ENCODE assay signal across 8 cellular contexts in the genomic region with DNA sequence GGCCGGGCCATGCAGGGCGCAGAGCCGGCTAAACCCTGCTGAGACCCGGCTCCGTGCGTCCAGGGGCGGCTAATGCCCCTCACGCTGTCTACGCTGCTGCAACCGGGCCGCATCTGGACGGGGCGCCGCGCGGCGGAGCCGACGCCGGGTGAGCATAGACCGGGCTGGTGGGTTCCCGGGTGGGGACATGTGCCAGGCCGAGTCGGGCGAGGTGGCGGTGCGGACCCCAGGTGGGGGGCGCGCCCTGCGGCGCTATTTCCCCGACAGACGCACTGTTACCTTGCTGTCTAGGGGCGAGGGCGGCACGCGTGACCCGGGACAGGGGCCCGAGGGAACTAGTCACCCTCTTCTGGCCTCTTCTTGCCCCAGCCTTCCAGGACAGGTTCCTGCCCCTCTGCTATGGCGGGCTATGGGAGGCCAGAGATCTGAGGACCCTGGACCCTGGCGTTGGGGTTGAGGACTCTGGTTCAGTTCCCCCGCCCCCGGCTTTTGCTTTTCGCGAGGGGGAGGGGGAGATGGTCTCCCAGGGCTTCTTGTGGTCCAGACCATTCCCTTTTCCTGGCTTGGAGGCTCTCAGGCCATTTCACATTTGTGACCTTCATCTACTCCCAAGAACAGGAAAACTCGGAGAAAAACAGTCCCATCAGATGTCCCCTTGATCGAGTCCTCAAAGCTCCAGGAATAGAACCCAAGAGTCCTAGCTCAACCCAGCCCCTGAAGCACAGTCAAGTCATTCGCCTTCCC. TPM values are rescaled to one million over a fixed set of nuclear protein-coding genes. Genes with fewer than 3 reads are reported as not detected.
DNase-seq lines count a peak whose midpoint lies in the region; ATAC-seq, FAIRE-seq and TF ChIP-seq lines count a peak whose summit lies in the region.

No MANE protein-coding gene starts in this region.

- H3K9me1 ChIP-seq in keratinocyte (ENCODE audit: control insufficient read depth, extremely low read depth, insufficient read depth, low read length), result no peaks in the 10 kb centered on the region

- H3K4me2 ChIP-seq in A549 (peak overlapping the region; percentile 99), keratinocyte (ENCODE audit: control insufficient read depth, extremely low read depth, insufficient read depth, low read depth, low read length) (peak overlapping the region; percentile 75)

- peak overlapping the region; percentile 92 for H3K4me3 Mint-ChIP-seq in activated naive CD8-positive, alpha-beta T cell treated with anti-CD3 and anti-CD28 coated beads, Interleukin-2, amount 50 U/mL, for 24 hours

- no peaks in the 10 kb centered on the region for H3K9me3 Mint-ChIP-seq in activated naive CD8-positive, alpha-beta T cell treated with anti-CD3 and anti-CD28 coated beads, Interleukin-2, amount 50 U/mL, for 24 hours

- no peak for TF ChIP-seq POLR2A in A549 (IDR thresholded peaks at IDR 0.05; ENCODE audit: low read length)

- DNase-seq in A549 (ENCODE audit: low read depth in 1 of 2, low spot score in 1 of 2), result peak in 1 of 2 experiments; percentile 20
- peak; percentile 26 for DNase-seq in HT-29 (ENCODE audit: low spot score)
- no peak for DNase-seq in activated naive CD8-positive, alpha-beta T cell treated with anti-CD3 and anti-CD28 coated beads, Interleukin-2, amount 50 U/mL, for 24 hours
- DNase-seq in keratinocyte (ENCODE audit: low read depth, low spot score), result no peak
- no peak for DNase-seq in stimulated activated naive CD8-positive, alpha-beta T cell treated with anti-CD3 and anti-CD28 coated beads, Interleukin-15, Interleukin-2, amounts not matched to agents 100 U/mL and 50 U/mL, for 24 hours
- no peak for DNase-seq in NOMO-1 treated with DMSO at 0.1 percent for 48 hours (lab: John Stamatoyannopoulos, UW; ENCODE audit: unreplicated experiment)
- DNase-seq in NCI-H2029 (lab: John Stamatoyannopoulos, UW), result no peak

- FAIRE-seq in A549 (lab: Jason Lieb, UNC) (no peak), keratinocyte (lab: Jason Lieb, UNC) (no peak)

- H3K9ac ChIP-seq in keratinocyte (ENCODE audit: control insufficient read depth, extremely low read depth, insufficient read depth, low read length), result peak overlapping the region; percentile 78

- no peak for TF ChIP-seq CTCF in A549 (IDR thresholded peaks at IDR 0.05)
- TF ChIP-seq CTCF in keratinocyte (optimal IDR thresholded peaks at IDR 0.05 in 1 of 3, IDR thresholded peaks at IDR 0.05 in 1 of 3, conservative IDR thresholded peaks at IDR 0.05 in 1 of 3; ENCODE audit: extremely low read depth in 1 of 3, insufficient read depth in 2 of 3, low read length in 3 of 3), result no peak

- H3K4me1 Mint-ChIP-seq in activated naive CD8-positive, alpha-beta T cell treated with anti-CD3 and anti-CD28 coated beads, Interleukin-2, amount 50 U/mL, for 24 hours, result peaks cover 12% of the 10 kb centered on the region

- H3K27me3 ChIP-seq in keratinocyte (ENCODE audit: control insufficient read depth, extremely low read depth, insufficient read depth, low read length), result no peaks in the 10 kb centered on the region

- dilution Hi-C loops in keratinocyte (cut with MboI; ENCODE audit: extremely low pct_ligation_motif_present, low sequenced_read_pairs), result no loop called here

- H3K27ac Mint-ChIP-seq in activated naive CD8-positive, alpha-beta T cell treated with anti-CD3 and anti-CD28 coated beads, Interleukin-2, amount 50 U/mL, for 24 hours, result peak overlapping the region; percentile 86

- ATAC-seq in A549 (peak; percentile 36 to 73), GM19023 (IDR thresholded peaks at IDR 0.05; ENCODE audit: unreplicated experiment) (peak; percentile 45)
- peak; percentile 45 for ATAC-seq in activated naive CD8-positive, alpha-beta T cell treated with anti-CD3 and anti-CD28 coated beads, Interleukin-2, amount 50 U/mL, for 24 hours
- peak; percentile 50 for ATAC-seq in stimulated activated naive CD8-positive, alpha-beta T cell treated with anti-CD3 and anti-CD28 coated beads, Interleukin-15, Interleukin-2, amounts not matched to agents 100 U/mL and 50 U/mL, for 24 hours

- TF ChIP-seq RAD21 in A549 (conservative IDR thresholded peaks at IDR 0.05 in 1 of 2, IDR thresholded peaks at IDR 0.05 in 1 of 2), result no peak

- peak overlapping the region; percentile 17 for H2AFZ ChIP-seq in keratinocyte (ENCODE audit: control insufficient read depth, low read length)

- 3% methylated on average over 16 of the region's 48 CpGs for WGBS in A549 (ENCODE audit: missing lambda C conversion rate)

- POLR2A ChIA-PET in A549 (lab: Yijun Ruan, JAX), result interaction anchor here (0.6 to 2.0 kb wide), 10 partner anchors 11 to 150 kb away, joined by 3 to 13 read pairs (median 4); a partner anchor contains a TSS

- H3K27me3 Mint-ChIP-seq in activated naive CD8-positive, alpha-beta T cell treated with anti-CD3 and anti-CD28 coated beads, Interleukin-2, amount 50 U/mL, for 24 hours, result no peaks in the 10 kb centered on the region

- peaks cover 7% of the 10 kb centered on the region for H3K79me2 ChIP-seq in keratinocyte (ENCODE audit: control insufficient read depth, insufficient read depth, low read length)

- H4K20me1 ChIP-seq in keratinocyte (ENCODE audit: control insufficient read depth, extremely low read depth, insufficient read depth, low read length), result peaks cover 2% of the 10 kb centered on the region

- H3K36me3 Mint-ChIP-seq in activated naive CD8-positive, alpha-beta T cell treated with anti-CD3 and anti-CD28 coated beads, Interleukin-2, amount 50 U/mL, for 24 hours (ENCODE audit: low read depth), result peaks cover 9% of the 10 kb centered on the region

- H3K9me3 ChIP-seq in A549 (no peaks in the 10 kb centered on the region), keratinocyte (ENCODE audit: control insufficient read depth, low read depth, low read length) (no peaks in the 10 kb centered on the region)

- H3K4me3 ChIP-seq in A549 (peak overlapping the region; percentile 90), keratinocyte (ENCODE audit: control insufficient read depth in 2 of 3, extremely low read depth in 1 of 3, insufficient read depth in 2 of 3, low read depth in 1 of 3, low read length in 3 of 3) (peak overlapping the region; percentile 85 to 95 (median 90))

- CTCF ChIA-PET in A549 (lab: Yijun Ruan, JAX), result interaction anchor here (0.6 to 7.2 kb wide), 29 partner anchors 8 to 152 kb away, joined by 3 to 206 read pairs (median 5); a partner anchor contains a TSS

- H3K27ac ChIP-seq in A549 (peak overlapping the region; percentile 89 to 92), keratinocyte (ENCODE audit: control insufficient read depth, insufficient read depth, low read length) (peak overlapping the region; percentile 11)

- H3K4me1 ChIP-seq in A549 (0 out of 3 replicates have a peak, but pooled peaks cover 4% of the 10 kb centered on the region), keratinocyte (ENCODE audit: control insufficient read depth, extremely low read depth, insufficient read depth, low read length) (no peaks in the 10 kb centered on the region)

- no peak for TF ChIP-seq EP300 in A549 (IDR thresholded peaks at IDR 0.05)

- H3K36me3 ChIP-seq in keratinocyte (ENCODE audit: control insufficient read depth in 2 of 2, extremely low read depth in 1 of 2, insufficient read depth in 2 of 2, low read length in 2 of 2), result peaks cover 22 to 25% of the 10 kb centered on the region in 2 experiments

RNA-seq across cellular contexts. Expression of a gene that starts 0.5 kb away (rescaled TPM):
- polyA plus RNA-seq in A549 (2011; rRNA removed), result 14.5 and 14.9 TPM in 2 replicates
- 26.6 and 34.7 TPM in 2 replicates for polyA plus RNA-seq in A549 (2012; cell fraction: cytosol; rRNA removed)
- 47.8 and 63.4 TPM in 2 replicates for polyA plus RNA-seq in A549 (2012; cell fraction: nucleus; rRNA removed)
- polyA plus RNA-seq in A549 (2017; fragmentation: RNase III; extraction: RNeasy Plus Mini Kit Qiagen cat#74134 plus additional on column Dnase treatment), result 26.1 to 27.0 TPM (median 26.4 TPM) in 3 replicates
- polyA minus RNA-seq in A549 (2011; rRNA and poly(A)+ RNA removed), result 33.1 and 34.8 TPM in 2 replicates
- total RNA-seq in HT-29 (2014; rRNA removed; shearing (Covaris generic)), result 34.9 and 38.2 TPM in 2 replicates
- 17.3 to 30.2 TPM (median 21.4 TPM) in 3 replicates for polyA plus RNA-seq in keratinocyte
- 13.3 TPM for polyA plus RNA-seq in keratinocyte (2011; ENCODE audit: low read depth)
- 13.4 and 25.3 TPM in 2 replicates for polyA plus RNA-seq in keratinocyte (2011; cell fraction: cytosol; rRNA removed)
- polyA plus RNA-seq in keratinocyte (2011; cell fraction: nucleus; rRNA removed), result 44.0 and 48.8 TPM in 2 replicates
- polyA plus RNA-seq in keratinocyte (2012; ENCODE audit: low replicate concordance), result 34.4 and 36.0 TPM in 2 replicates
- polyA minus RNA-seq in keratinocyte, result 31.8 to 73.8 TPM (median 32.6 TPM) in 3 replicates
- polyA minus RNA-seq in keratinocyte (2011; cell fraction: cytosol; rRNA and poly(A)+ RNA removed), result 48.5 TPM
- 54.5 and 59.6 TPM in 2 replicates for polyA minus RNA-seq in keratinocyte (2011; cell fraction: nucleus; rRNA and poly(A)+ RNA removed)

RNA-seq across cellular contexts. Expression of a gene that starts 18.2 kb away (rescaled TPM):
- polyA plus RNA-seq in A549 (2011; rRNA removed) (32.5 and 38.0 TPM in 2 replicates), A549 (2017; fragmentation: RNase III; extraction: RNeasy Plus Mini Kit Qiagen cat#74134 plus additional on column Dnase treatment) (41.3 to 42.8 TPM (median 42.4 TPM) in 3 replicates), keratinocyte (32.6 to 39.8 TPM (median 33.4 TPM) in 3 replicates)
- polyA plus RNA-seq in A549 (2012; cell fraction: cytosol; rRNA removed), result 67.0 and 71.6 TPM in 2 replicates
- polyA plus RNA-seq in A549 (2012; cell fraction: nucleus; rRNA removed), result 134 and 137 TPM in 2 replicates
- polyA minus RNA-seq in A549 (2011; rRNA and poly(A)+ RNA removed), result 29.5 and 34.7 TPM in 2 replicates
- 71.3 and 76.1 TPM in 2 replicates for total RNA-seq in HT-29 (2014; rRNA removed; shearing (Covaris generic))
- polyA plus RNA-seq in keratinocyte (2011; ENCODE audit: low read depth), result 9.3 TPM
- polyA plus RNA-seq in keratinocyte (2011; cell fraction: cytosol; rRNA removed), result 20.0 and 33.2 TPM in 2 replicates
- polyA plus RNA-seq in keratinocyte (2011; cell fraction: nucleus; rRNA removed), result 62.1 and 78.2 TPM in 2 replicates
- polyA plus RNA-seq in keratinocyte (2012; ENCODE audit: low replicate concordance), result 30.5 and 33.2 TPM in 2 replicates
- 24.2 to 32.6 TPM (median 31.0 TPM) in 3 replicates for polyA minus RNA-seq in keratinocyte
- 33.8 TPM for polyA minus RNA-seq in keratinocyte (2011; cell fraction: cytosol; rRNA and poly(A)+ RNA removed)
- 18.9 and 26.2 TPM in 2 replicates for polyA minus RNA-seq in keratinocyte (2011; cell fraction: nucleus; rRNA and poly(A)+ RNA removed)

RNA-seq across cellular contexts. Expression of a gene that starts 18.6 kb away (rescaled TPM):
- polyA plus RNA-seq in A549 (2011; rRNA removed) (29.0 and 43.4 TPM in 2 replicates), A549 (2017; fragmentation: RNase III; extraction: RNeasy Plus Mini Kit Qiagen cat#74134 plus additional on column Dnase treatment) (35.3 to 39.0 TPM (median 38.7 TPM) in 3 replicates), keratinocyte (15.5 to 25.8 TPM (median 17.2 TPM) in 3 replicates)
- polyA plus RNA-seq in A549 (2012; cell fraction: cytosol; rRNA removed), result 24.6 and 35.4 TPM in 2 replicates
- 24.0 and 24.5 TPM in 2 replicates for polyA plus RNA-seq in A549 (2012; cell fraction: nucleus; rRNA removed)
- 49.5 and 60.3 TPM in 2 replicates for polyA minus RNA-seq in A549 (2011; rRNA and poly(A)+ RNA removed)
- total RNA-seq in HT-29 (2014; rRNA removed; shearing (Covaris generic)), result 66.9 and 69.8 TPM in 2 replicates
- 12.6 TPM for polyA plus RNA-seq in keratinocyte (2011; ENCODE audit: low read depth)
- polyA plus RNA-seq in keratinocyte (2011; cell fraction: cytosol; rRNA removed), result 12.7 and 14.5 TPM in 2 replicates
- 13.6 and 14.5 TPM in 2 replicates for polyA plus RNA-seq in keratinocyte (2011; cell fraction: nucleus; rRNA removed)
- polyA plus RNA-seq in keratinocyte (2012; ENCODE audit: low replicate concordance), result 17.4 and 26.2 TPM in 2 replicates
- polyA minus RNA-seq in keratinocyte, result 17.7 to 27.2 TPM (median 22.5 TPM) in 3 replicates
- 13.8 TPM for polyA minus RNA-seq in keratinocyte (2011; cell fraction: cytosol; rRNA and poly(A)+ RNA removed)
- polyA minus RNA-seq in keratinocyte (2011; cell fraction: nucleus; rRNA and poly(A)+ RNA removed), result 9.0 and 10.5 TPM in 2 replicates

RNA-seq across cellular contexts. Expression of a gene that starts 30.3 kb away (rescaled TPM):
- polyA plus RNA-seq in A549 (2011; rRNA removed) (43.6 and 61.6 TPM in 2 replicates), A549 (2017; fragmentation: RNase III; extraction: RNeasy Plus Mini Kit Qiagen cat#74134 plus additional on column Dnase treatment) (49.5 to 50.6 TPM (median 49.7 TPM) in 3 replicates), keratinocyte (29.1 to 32.4 TPM (median 31.1 TPM) in 3 replicates)
- polyA plus RNA-seq in A549 (2012; cell fraction: cytosol; rRNA removed), result 66.7 and 75.4 TPM in 2 replicates
- 71.3 and 83.4 TPM in 2 replicates for polyA plus RNA-seq in A549 (2012; cell fraction: nucleus; rRNA removed)
- polyA minus RNA-seq in A549 (2011; rRNA and poly(A)+ RNA removed), result 43.8 and 52.7 TPM in 2 replicates
- 95.2 and 102 TPM in 2 replicates for total RNA-seq in HT-29 (2014; rRNA removed; shearing (Covaris generic))
- polyA plus RNA-seq in keratinocyte (2011; ENCODE audit: low read depth), result 16.3 TPM
- polyA plus RNA-seq in keratinocyte (2011; cell fraction: cytosol; rRNA removed), result 36.1 and 42.7 TPM in 2 replicates
- 26.5 and 29.4 TPM in 2 replicates for polyA plus RNA-seq in keratinocyte (2011; cell fraction: nucleus; rRNA removed)
- 32.5 and 33.6 TPM in 2 replicates for polyA plus RNA-seq in keratinocyte (2012; ENCODE audit: low replicate concordance)
- 28.4 to 49.4 TPM (median 35.9 TPM) in 3 replicates for polyA minus RNA-seq in keratinocyte
- polyA minus RNA-seq in keratinocyte (2011; cell fraction: cytosol; rRNA and poly(A)+ RNA removed), result 29.2 TPM
- polyA minus RNA-seq in keratinocyte (2011; cell fraction: nucleus; rRNA and poly(A)+ RNA removed), result 6.3 and 6.9 TPM in 2 replicates
